ENCODE assay signal across 1 cellular context in the genomic region with DNA sequence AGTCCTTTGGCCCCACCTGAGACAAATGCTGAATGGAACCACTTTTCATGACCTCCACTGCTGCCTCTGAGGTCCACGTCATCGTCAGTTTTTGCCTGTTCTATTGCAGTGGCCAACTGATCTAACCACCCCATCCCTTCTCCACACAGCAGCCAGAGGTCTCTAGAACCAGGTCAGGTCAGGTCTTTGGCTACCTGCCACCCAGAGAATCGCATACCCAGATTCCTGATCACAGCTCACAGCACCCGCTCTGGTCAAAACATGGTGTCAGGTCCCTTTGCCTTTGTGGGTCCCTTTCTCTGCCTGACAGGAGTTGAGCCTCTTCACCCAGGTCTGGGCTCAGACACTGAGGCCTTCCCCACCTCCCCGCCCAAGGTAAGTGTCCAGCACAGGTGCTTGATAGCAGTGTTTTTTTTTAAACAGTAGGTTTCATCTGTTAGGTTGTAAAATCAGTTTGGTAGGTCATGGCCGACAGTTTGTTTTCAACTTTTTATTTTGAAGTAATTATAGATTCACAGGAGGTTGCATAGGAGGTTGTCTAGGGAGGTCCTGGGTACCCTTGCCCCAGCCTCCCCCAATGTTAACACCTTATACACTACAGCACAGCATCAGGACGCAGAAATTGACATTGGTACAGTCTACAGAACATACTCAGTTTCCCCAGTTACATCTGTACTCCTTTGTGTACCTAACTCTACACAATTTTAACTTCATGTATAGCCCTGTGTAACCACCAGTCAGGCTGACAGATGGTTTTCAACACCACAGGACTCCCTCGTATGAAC.
TF ChIP-seq lines count a peak whose summit lies in the region.

No MANE protein-coding gene starts in this region.

TF ChIP-seq in K562, 482 proteins besides CTCF, POLR2A, EP300 and RAD21:
- TF ChIP-seq ZNF584 (CRISPR knock-in tag; IDR thresholded peaks at IDR 0.05; ENCODE audit: low read depth) (no peak), HNRNPL (IDR thresholded peaks at IDR 0.05; ENCODE audit: low read depth, low read length) (no peak), SMARCC2 (IDR thresholded peaks at IDR 0.05; ENCODE audit: low read depth) (no peak), ZNF282 (CRISPR knock-in tag; IDR thresholded peaks at IDR 0.05) (no peak), ZNF121 (CRISPR knock-in tag; conservative IDR thresholded peaks at IDR 0.05) (no peak), KLF10 (CRISPR knock-in tag; IDR thresholded peaks at IDR 0.05) (no peak), ZNF57 (CRISPR knock-in tag; IDR thresholded peaks at IDR 0.05) (no peak), FOXM1 (IDR thresholded peaks at IDR 0.05; ENCODE audit: low read depth) (no peak), FOXM1 (CRISPR knock-in tag; IDR thresholded peaks at IDR 0.05; ENCODE audit: low read depth) (no peak), MTA3 (IDR thresholded peaks at IDR 0.05; ENCODE audit: borderline replicate concordance) (no peak), CBX3 (IDR thresholded peaks at IDR 0.05; ENCODE audit: borderline replicate concordance in 1 of 2, low read length in 2 of 2) (peak in 1 of 2 experiments; percentile 47; a peak in 1 of 3 replicates), ESRRB (CRISPR knock-in tag; IDR thresholded peaks at IDR 0.05; ENCODE audit: borderline replicate concordance) (no peak), HSF4 (CRISPR knock-in tag; IDR thresholded peaks at IDR 0.05; ENCODE audit: borderline replicate concordance) (no peak), ZNF445 (CRISPR knock-in tag; IDR thresholded peaks at IDR 0.05; ENCODE audit: low read depth) (no peak), TEAD4 (IDR thresholded peaks at IDR 0.05; ENCODE audit: low read length) (0 out of 2 replicates have a peak, but pooled peaks have one; percentile 14), TEAD4 (CRISPR knock-in tag; IDR thresholded peaks at IDR 0.05; ENCODE audit: borderline replicate concordance) (no peak), CHD1 (IDR thresholded peaks at IDR 0.05; ENCODE audit: low read length) (peak; percentile 56), ZNF274 (IDR thresholded peaks at IDR 0.05; ENCODE audit: borderline replicate concordance, low read depth, low read length) (no peak), CHD2 (IDR thresholded peaks at IDR 0.05; ENCODE audit: low read depth, low read length) (peak; percentile 22; the same call in 1 of the 2 replicates), CC2D1A (IDR thresholded peaks at IDR 0.05) (no peak), ZBTB7A (IDR thresholded peaks at IDR 0.05; ENCODE audit: borderline replicate concordance, control insufficient read depth, low read depth, low read length) (0 out of 2 replicates have a peak, but pooled peaks have one; percentile 7), ZNF140 (CRISPR knock-in tag; IDR thresholded peaks at IDR 0.05) (no peak), XRCC5 (IDR thresholded peaks at IDR 0.05; ENCODE audit: low read depth, low read length) (0 out of 2 replicates have a peak, but pooled peaks have one; percentile 19), WHSC1 (IDR thresholded peaks at IDR 0.05; ENCODE audit: low read length) (peak; percentile 94), ARNT (IDR thresholded peaks at IDR 0.05) (no peak), KDM5B (IDR thresholded peaks at IDR 0.05; ENCODE audit: insufficient replicate concordance, low read depth, low read length) (peak; percentile 56), SETDB1 (IDR thresholded peaks at IDR 0.05; ENCODE audit: low read length) (peak; percentile 67), HDAC6 (IDR thresholded peaks at IDR 0.05; ENCODE audit: low read depth, low read length) (peak; percentile 63; the same call in 1 of the 2 replicates)
- TF ChIP-seq, protein P1, sequence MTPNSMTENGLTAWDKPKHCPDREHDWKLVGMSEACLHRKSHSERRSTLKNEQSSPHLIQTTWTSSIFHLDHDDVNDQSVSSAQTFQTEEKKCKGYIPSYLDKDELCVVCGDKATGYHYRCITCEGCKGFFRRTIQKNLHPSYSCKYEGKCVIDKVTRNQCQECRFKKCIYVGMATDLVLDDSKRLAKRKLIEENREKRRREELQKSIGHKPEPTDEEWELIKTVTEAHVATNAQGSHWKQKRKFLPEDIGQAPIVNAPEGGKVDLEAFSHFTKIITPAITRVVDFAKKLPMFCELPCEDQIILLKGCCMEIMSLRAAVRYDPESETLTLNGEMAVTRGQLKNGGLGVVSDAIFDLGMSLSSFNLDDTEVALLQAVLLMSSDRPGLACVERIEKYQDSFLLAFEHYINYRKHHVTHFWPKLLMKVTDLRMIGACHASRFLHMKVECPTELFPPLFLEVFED (CRISPR knock-in tag; conservative IDR thresholded peaks at IDR 0.05): 0 out of 2 replicates have a peak, but pooled peaks have one; percentile 33
- TF ChIP-seq, protein P2, sequence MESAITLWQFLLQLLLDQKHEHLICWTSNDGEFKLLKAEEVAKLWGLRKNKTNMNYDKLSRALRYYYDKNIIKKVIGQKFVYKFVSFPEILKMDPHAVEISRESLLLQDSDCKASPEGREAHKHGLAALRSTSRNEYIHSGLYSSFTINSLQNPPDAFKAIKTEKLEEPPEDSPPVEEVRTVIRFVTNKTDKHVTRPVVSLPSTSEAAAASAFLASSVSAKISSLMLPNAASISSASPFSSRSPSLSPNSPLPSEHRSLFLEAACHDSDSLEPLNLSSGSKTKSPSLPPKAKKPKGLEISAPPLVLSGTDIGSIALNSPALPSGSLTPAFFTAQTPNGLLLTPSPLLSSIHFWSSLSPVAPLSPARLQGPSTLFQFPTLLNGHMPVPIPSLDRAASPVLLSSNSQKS (CRISPR knock-in tag; IDR thresholded peaks at IDR 0.05): no peak
- TF ChIP-seq, protein P3, sequence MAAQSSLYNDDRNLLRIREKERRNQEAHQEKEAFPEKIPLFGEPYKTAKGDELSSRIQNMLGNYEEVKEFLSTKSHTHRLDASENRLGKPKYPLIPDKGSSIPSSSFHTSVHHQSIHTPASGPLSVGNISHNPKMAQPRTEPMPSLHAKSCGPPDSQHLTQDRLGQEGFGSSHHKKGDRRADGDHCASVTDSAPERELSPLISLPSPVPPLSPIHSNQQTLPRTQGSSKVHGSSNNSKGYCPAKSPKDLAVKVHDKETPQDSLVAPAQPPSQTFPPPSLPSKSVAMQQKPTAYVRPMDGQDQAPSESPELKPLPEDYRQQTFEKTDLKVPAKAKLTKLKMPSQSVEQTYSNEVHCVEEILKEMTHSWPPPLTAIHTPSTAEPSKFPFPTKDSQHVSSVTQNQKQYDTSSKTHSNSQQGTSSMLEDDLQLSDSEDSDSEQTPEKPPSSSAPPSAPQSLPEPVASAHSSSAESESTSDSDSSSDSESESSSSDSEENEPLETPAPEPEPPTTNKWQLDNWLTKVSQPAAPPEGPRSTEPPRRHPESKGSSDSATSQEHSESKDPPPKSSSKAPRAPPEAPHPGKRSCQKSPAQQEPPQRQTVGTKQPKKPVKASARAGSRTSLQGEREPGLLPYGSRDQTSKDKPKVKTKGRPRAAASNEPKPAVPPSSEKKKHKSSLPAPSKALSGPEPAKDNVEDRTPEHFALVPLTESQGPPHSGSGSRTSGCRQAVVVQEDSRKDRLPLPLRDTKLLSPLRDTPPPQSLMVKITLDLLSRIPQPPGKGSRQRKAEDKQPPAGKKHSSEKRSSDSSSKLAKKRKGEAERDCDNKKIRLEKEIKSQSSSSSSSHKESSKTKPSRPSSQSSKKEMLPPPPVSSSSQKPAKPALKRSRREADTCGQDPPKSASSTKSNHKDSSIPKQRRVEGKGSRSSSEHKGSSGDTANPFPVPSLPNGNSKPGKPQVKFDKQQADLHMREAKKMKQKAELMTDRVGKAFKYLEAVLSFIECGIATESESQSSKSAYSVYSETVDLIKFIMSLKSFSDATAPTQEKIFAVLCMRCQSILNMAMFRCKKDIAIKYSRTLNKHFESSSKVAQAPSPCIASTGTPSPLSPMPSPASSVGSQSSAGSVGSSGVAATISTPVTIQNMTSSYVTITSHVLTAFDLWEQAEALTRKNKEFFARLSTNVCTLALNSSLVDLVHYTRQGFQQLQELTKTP (IDR thresholded peaks at IDR 0.05; ENCODE audit: low read depth in 1 of 2, partially characterized antibody in 2 of 2): no peak
- TF ChIP-seq, protein P4, sequence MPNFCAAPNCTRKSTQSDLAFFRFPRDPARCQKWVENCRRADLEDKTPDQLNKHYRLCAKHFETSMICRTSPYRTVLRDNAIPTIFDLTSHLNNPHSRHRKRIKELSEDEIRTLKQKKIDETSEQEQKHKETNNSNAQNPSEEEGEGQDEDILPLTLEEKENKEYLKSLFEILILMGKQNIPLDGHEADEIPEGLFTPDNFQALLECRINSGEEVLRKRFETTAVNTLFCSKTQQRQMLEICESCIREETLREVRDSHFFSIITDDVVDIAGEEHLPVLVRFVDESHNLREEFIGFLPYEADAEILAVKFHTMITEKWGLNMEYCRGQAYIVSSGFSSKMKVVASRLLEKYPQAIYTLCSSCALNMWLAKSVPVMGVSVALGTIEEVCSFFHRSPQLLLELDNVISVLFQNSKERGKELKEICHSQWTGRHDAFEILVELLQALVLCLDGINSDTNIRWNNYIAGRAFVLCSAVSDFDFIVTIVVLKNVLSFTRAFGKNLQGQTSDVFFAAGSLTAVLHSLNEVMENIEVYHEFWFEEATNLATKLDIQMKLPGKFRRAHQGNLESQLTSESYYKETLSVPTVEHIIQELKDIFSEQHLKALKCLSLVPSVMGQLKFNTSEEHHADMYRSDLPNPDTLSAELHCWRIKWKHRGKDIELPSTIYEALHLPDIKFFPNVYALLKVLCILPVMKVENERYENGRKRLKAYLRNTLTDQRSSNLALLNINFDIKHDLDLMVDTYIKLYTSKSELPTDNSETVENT (CRISPR knock-in tag; IDR thresholded peaks at IDR 0.05): peak; percentile 42; the same call in 1 of the 2 replicates
- TF ChIP-seq, protein P5, sequence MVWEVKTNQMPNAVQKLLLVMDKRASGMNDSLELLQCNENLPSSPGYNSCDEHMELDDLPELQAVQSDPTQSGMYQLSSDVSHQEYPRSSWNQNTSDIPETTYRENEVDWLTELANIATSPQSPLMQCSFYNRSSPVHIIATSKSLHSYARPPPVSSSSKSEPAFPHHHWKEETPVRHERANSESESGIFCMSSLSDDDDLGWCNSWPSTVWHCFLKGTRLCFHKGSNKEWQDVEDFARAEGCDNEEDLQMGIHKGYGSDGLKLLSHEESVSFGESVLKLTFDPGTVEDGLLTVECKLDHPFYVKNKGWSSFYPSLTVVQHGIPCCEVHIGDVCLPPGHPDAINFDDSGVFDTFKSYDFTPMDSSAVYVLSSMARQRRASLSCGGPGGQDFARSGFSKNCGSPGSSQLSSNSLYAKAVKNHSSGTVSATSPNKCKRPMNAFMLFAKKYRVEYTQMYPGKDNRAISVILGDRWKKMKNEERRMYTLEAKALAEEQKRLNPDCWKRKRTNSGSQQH (CRISPR knock-in tag; IDR thresholded peaks at IDR 0.05): no peak
- TF ChIP-seq, protein P6, sequence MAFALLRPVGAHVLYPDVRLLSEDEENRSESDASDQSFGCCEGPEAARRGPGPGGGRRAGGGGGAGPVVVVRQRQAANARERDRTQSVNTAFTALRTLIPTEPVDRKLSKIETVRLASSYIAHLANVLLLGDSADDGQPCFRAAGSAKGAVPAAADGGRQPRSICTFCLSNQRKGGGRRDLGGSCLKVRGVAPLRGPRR (CRISPR knock-in tag; IDR thresholded peaks at IDR 0.05): no peak
- TF ChIP-seq, protein P7, sequence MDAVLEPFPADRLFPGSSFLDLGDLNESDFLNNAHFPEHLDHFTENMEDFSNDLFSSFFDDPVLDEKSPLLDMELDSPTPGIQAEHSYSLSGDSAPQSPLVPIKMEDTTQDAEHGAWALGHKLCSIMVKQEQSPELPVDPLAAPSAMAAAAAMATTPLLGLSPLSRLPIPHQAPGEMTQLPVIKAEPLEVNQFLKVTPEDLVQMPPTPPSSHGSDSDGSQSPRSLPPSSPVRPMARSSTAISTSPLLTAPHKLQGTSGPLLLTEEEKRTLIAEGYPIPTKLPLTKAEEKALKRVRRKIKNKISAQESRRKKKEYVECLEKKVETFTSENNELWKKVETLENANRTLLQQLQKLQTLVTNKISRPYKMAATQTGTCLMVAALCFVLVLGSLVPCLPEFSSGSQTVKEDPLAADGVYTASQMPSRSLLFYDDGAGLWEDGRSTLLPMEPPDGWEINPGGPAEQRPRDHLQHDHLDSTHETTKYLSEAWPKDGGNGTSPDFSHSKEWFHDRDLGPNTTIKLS (IDR thresholded peaks at IDR 0.05; ENCODE audit: borderline replicate concordance, low read depth): no peak
- TF ChIP-seq, protein P8, sequence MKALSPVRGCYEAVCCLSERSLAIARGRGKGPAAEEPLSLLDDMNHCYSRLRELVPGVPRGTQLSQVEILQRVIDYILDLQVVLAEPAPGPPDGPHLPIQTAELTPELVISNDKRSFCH (CRISPR knock-in tag; IDR thresholded peaks at IDR 0.05): no peak
- TF ChIP-seq, protein P8 (tag; IDR thresholded peaks at IDR 0.05): no peak
